8 cellular contexts compared by ENCODE assay signal in genomic region chr7:130921391-130922180, GRCh38.
A peak's percentile ranks its signal among the peaks of the same experiment; 100 is the strongest.
DNase-seq lines count a peak whose midpoint lies in the region; ATAC-seq, FAIRE-seq and TF ChIP-seq lines count a peak whose summit lies in the region.

No MANE protein-coding gene starts in this region.

- BruUV-seq in MCF 10A (replicated peaks; lab: Mats Ljungman, UMichigan) (no TSS peak), mammary epithelial cell (replicated peaks; lab: Mats Ljungman, UMichigan) (no TSS peak)

- FAIRE-seq in D721Med (lab: Jason Lieb, UNC) = no peak

- H3K27me3 ChIP-seq in mammary epithelial cell (ENCODE audit: insufficient read depth, low read length) (no peaks in the 10 kb centered on the region), right lobe of liver (no peaks in the 10 kb centered on the region)
- no peaks in the 10 kb centered on the region for H3K27me3 ChIP-seq in CD8-positive, alpha-beta T cell (ENCODE audit: insufficient read depth, low read length)

- no peak overlapping the region for H3K4me3 Mint-ChIP-seq in MCF 10A (ENCODE audit: unreplicated experiment)
- H3K4me3 Mint-ChIP-seq in CD8-positive, alpha-beta T cell = no peak overlapping the region

- no peaks in the 10 kb centered on the region for H3K9me3 ChIP-seq in mammary epithelial cell (replicated peaks; ENCODE audit: insufficient read depth, low read length)
- no peaks in the 10 kb centered on the region for H3K9me3 ChIP-seq in right lobe of liver
- H3K9me3 ChIP-seq in CD8-positive, alpha-beta T cell (ENCODE audit: low read length) = no peaks in the 10 kb centered on the region

- H3K36me3 ChIP-seq in mammary epithelial cell (ENCODE audit: insufficient read depth, low read length) (peaks cover 11% of the 10 kb centered on the region), right lobe of liver (no peaks in the 10 kb centered on the region)
- peaks cover 13% of the 10 kb centered on the region for H3K36me3 ChIP-seq in CD8-positive, alpha-beta T cell (ENCODE audit: insufficient read depth, low read length)

- H3K4me1 Mint-ChIP-seq in MCF 10A (ENCODE audit: insufficient read depth, unreplicated experiment) = peaks cover 53% of the 10 kb centered on the region
- peaks cover 81% of the 10 kb centered on the region for H3K4me1 Mint-ChIP-seq in CD8-positive, alpha-beta T cell (ENCODE audit: low read depth)

- H3K9ac ChIP-seq in mammary epithelial cell (ENCODE audit: insufficient read depth, low read length) = no peak overlapping the region

- intact Hi-C loops in MCF 10A (cut with micrococcal nuclease) = no loop called here
- intact Hi-C loops in mammary epithelial cell (cut with micrococcal nuclease) = no loop called here
- intact Hi-C loops in right lobe of liver (cut with DNase I) = no loop called here
- intact Hi-C loops in CD8-positive, alpha-beta T cell (cut with DNase I, micrococcal nuclease) = no loop called here

- CTCF ChIA-PET in MCF 10A (lab: Yijun Ruan, JAX) = interaction anchor here (0.5 to 4.3 kb wide), 7 partner anchors 10 to 118 kb away, joined by 3 to 26 read pairs (median 4); no protein-coding TSS in a partner anchor
- CTCF ChIA-PET in mammary epithelial cell (lab: Charles Lee; ENCODE audit: low non-redundant PET) = no interaction called here
- CTCF ChIA-PET in CD8-positive, alpha-beta T cell (lab: Charles Lee) = interaction anchor here (1.9 to 3.4 kb wide), 3 partner anchors 23 to 61 kb away, joined by 5 to 13 read pairs (median 5); no protein-coding TSS in a partner anchor

- dilution Hi-C loops in mammary epithelial cell (cut with HindIII; ENCODE audit: low sequenced_read_pairs) = no loop called here

- H3K4me2 ChIP-seq in mammary epithelial cell (ENCODE audit: insufficient read depth, low read depth, low read length) = no peak overlapping the region

- no peaks in the 10 kb centered on the region for H3K9me3 Mint-ChIP-seq in MCF 10A (ENCODE audit: unreplicated experiment)
- H3K9me3 Mint-ChIP-seq in CD8-positive, alpha-beta T cell = no peaks in the 10 kb centered on the region

- H3K4me1 ChIP-seq in mammary epithelial cell (ENCODE audit: insufficient read depth, low read length) (peaks cover 54% of the 10 kb centered on the region), right lobe of liver (peaks cover 0 to 89% (median 36%) of the 10 kb centered on the region in 4 donors)
- peaks cover 21% of the 10 kb centered on the region for H3K4me1 ChIP-seq in CD8-positive, alpha-beta T cell (ENCODE audit: insufficient read depth, low read length)

- H3K27ac ChIP-seq in mammary epithelial cell (ENCODE audit: insufficient read depth, low read depth, low read length) (no peak overlapping the region), right lobe of liver (peak overlapping the region; percentile 38 to 74 (median 61)), temporal lobe (ENCODE audit: low read depth, low read length) (peak overlapping the region; percentile 75)
- no peak overlapping the region for H3K27ac ChIP-seq in CD8-positive, alpha-beta T cell (ENCODE audit: low read depth, low read length)

- TF ChIP-seq POLR2A in right lobe of liver (IDR thresholded peaks at IDR 0.05) = peak; percentile 25

- no peaks in the 10 kb centered on the region for H4K20me1 ChIP-seq in mammary epithelial cell (ENCODE audit: insufficient read depth, low read length)

- H3K27me3 Mint-ChIP-seq in MCF 10A (ENCODE audit: insufficient read depth, unreplicated experiment) = no peaks in the 10 kb centered on the region
- H3K27me3 Mint-ChIP-seq in CD8-positive, alpha-beta T cell (ENCODE audit: low read depth) = no peaks in the 10 kb centered on the region

- TF ChIP-seq CTCF in MCF 10A (IDR thresholded peaks at IDR 0.05; ENCODE audit: unreplicated experiment) (no peak), mammary epithelial cell (conservative IDR thresholded peaks at IDR 0.05 in 1 of 2, IDR thresholded peaks at IDR 0.05 in 1 of 2; ENCODE audit: extremely low read depth in 1 of 2, insufficient read depth in 1 of 2, low read depth in 1 of 2, low read length in 2 of 2) (no peak), cardiac fibroblast (IDR thresholded peaks at IDR 0.05; ENCODE audit: low read depth, low read length) (no peak), right lobe of liver (IDR thresholded peaks at IDR 0.05) (no peak), D721Med (IDR thresholded peaks at IDR 0.05; ENCODE audit: insufficient read depth, missing control alignments) (no peak)
- no peak for TF ChIP-seq CTCF in CD8-positive, alpha-beta T cell (IDR thresholded peaks at IDR 0.05)

- in situ Hi-C loops in mammary epithelial cell (cut with MboI; ENCODE audit: low sequenced_read_pairs in 2 of 2) = no loop called here

- H3K36me3 Mint-ChIP-seq in MCF 10A (ENCODE audit: insufficient read depth, unreplicated experiment) = peaks cover 69% of the 10 kb centered on the region
- peaks cover 53% of the 10 kb centered on the region for H3K36me3 Mint-ChIP-seq in CD8-positive, alpha-beta T cell

- peak; percentile 11 to 52 (median 36) for ATAC-seq in right lobe of liver
- no peak for ATAC-seq in CD8-positive, alpha-beta T cell

- H3K27ac Mint-ChIP-seq in MCF 10A (ENCODE audit: low read depth, unreplicated experiment) = peak overlapping the region; percentile 42
- H3K27ac Mint-ChIP-seq in CD8-positive, alpha-beta T cell = no peak overlapping the region

- 70% methylated on average over 22 of the region's 23 CpGs for whole genome bisulfite sequencing in mammary epithelial cell (ENCODE audit: low coverage, missing lambda C conversion rate)
- WGBS in right lobe of liver (ENCODE audit: insufficient coverage, low coverage, low lambda C conversion rate, missing lambda C conversion rate) = 47% methylated on average over 20 of the region's 23 CpGs

- peaks cover 93% of the 10 kb centered on the region for H3K79me2 ChIP-seq in mammary epithelial cell (ENCODE audit: insufficient read depth, low read length)

- H2AFZ ChIP-seq in mammary epithelial cell (ENCODE audit: low read depth, low read length) = no peak overlapping the region

- POLR2A ChIA-PET in MCF 10A (lab: Yijun Ruan, JAX) = interaction anchor here (0.8 to 7.2 kb wide), 11 partner anchors 9 to 105 kb away, joined by 3 to 71 read pairs (median 4); no protein-coding TSS in a partner anchor
- POLR2A ChIA-PET in CD8-positive, alpha-beta T cell (lab: Charles Lee) = interaction anchor here (1.3 kb wide), 1 partner anchor 8 kb away, joined by 6 read pairs; no protein-coding TSS in a partner anchor

- DNase-seq in MCF 10A (ENCODE audit: unreplicated experiment) = no peak
- no peak for DNase-seq in mammary epithelial cell
- DNase-seq in cardiac fibroblast (ENCODE audit: low read depth in 2 of 2) = peak; percentile 84 to 93
- DNase-seq in right lobe of liver = peak in 1 of 3 donors; percentile 62
- DNase-seq in CD8-positive, alpha-beta T cell = no peak
- DNase-seq in T-helper 9 cell = no peak
- no peak for DNase-seq in D721Med (ENCODE audit: insufficient read length, low spot score)

- H3K4me3 ChIP-seq in mammary epithelial cell (replicated peaks in 1 of 3; ENCODE audit: insufficient read depth in 1 of 3, low read depth in 2 of 3, low read length in 3 of 3) (no peak overlapping the region), cardiac fibroblast (replicated peaks in 1 of 2; ENCODE audit: low read depth in 2 of 2, low read length in 2 of 2) (peak overlapping the region; percentile 4), right lobe of liver (peak overlapping the region in 2 of 3 donors; percentile 2 to 20)
- no peak overlapping the region for H3K4me3 ChIP-seq in CD8-positive, alpha-beta T cell (ENCODE audit: low read depth, low read length)

Comparison
In these comparisons a context has a peak if more than half of its experiments do, and no peak if none do; other contexts are left out.
1. DNase-seq: peak in cardiac fibroblast (2 of 2); none in MCF 10A (single experiment), mammary epithelial cell (single experiment), CD8-positive, alpha-beta T cell (0 of 7), T-helper 9 cell (single experiment) and D721Med (single experiment).
2. H3K27ac ChIP-seq: peak in right lobe of liver (3 of 3) and temporal lobe (single experiment); none in mammary epithelial cell (single experiment) and CD8-positive, alpha-beta T cell (single experiment).
3. H3K4me3 ChIP-seq: peak in cardiac fibroblast (2 of 2) and right lobe of liver (2 of 3); none in mammary epithelial cell (0 of 3) and CD8-positive, alpha-beta T cell (single experiment).